In genomic region chr7:134605978-134606923, GRCh38 we compare ENCODE assay signal across 8 cellular contexts. TPM values are rescaled to one million over a fixed set of nuclear protein-coding genes. Genes with fewer than 3 reads are reported as not detected.
DNase-seq lines count a peak whose midpoint lies in the region; ATAC-seq and TF ChIP-seq lines count a peak whose summit lies in the region.

No MANE protein-coding gene starts in this region.

- H3K4me1 Mint-ChIP-seq in endothelial cell (ENCODE audit: unreplicated experiment), result peaks cover 12% of the 10 kb centered on the region

- no peaks in the 10 kb centered on the region for H3K9me3 Mint-ChIP-seq in endothelial cell (ENCODE audit: unreplicated experiment)

- H3K36me3 Mint-ChIP-seq in endothelial cell (ENCODE audit: low read depth, unreplicated experiment), result no peaks in the 10 kb centered on the region

- H3K27ac Mint-ChIP-seq in endothelial cell (ENCODE audit: unreplicated experiment), result no peak overlapping the region

- no peaks in the 10 kb centered on the region for H3K27me3 Mint-ChIP-seq in endothelial cell (ENCODE audit: unreplicated experiment)

- ATAC-seq in GM18505 (IDR thresholded peaks at IDR 0.05; ENCODE audit: unreplicated experiment) (peak; percentile 65), HG03159 (IDR thresholded peaks at IDR 0.05; ENCODE audit: unreplicated experiment) (peak; percentile 89)

- TF ChIP-seq CTCF in endothelial cell (IDR thresholded peaks at IDR 0.05; ENCODE audit: unreplicated experiment), result peak; percentile 74

- DNase-seq in A172 (ENCODE audit: low spot score) (peak; percentile 51), NCI-H82 treated with DMSO at 0.1 percent for 48 hours (lab: John Stamatoyannopoulos, UW; ENCODE audit: unreplicated experiment) (peak; percentile 34), endothelial cell (ENCODE audit: low spot score) (peak; percentile 60), mucosa of gallbladder (ENCODE audit: low spot score) (peak; percentile 67)
- DNase-seq in activated CD8-positive, alpha-beta memory T cell treated with anti-CD3 and anti-CD28 coated beads for 48 hours (ENCODE audit: low read depth in 2 of 3, low spot score in 2 of 3), result peak; percentile 11 to 19 (median 12)
- peak; percentile 73 for DNase-seq in stimulated activated CD8-positive, alpha-beta memory T cell treated with anti-CD3 and anti-CD28 coated beads, Interleukin-4, amount 100 ng/mL, for 48 hours

- H3K4me3 Mint-ChIP-seq in endothelial cell (ENCODE audit: unreplicated experiment), result no peak overlapping the region

- TF ChIP-seq POLR2A in GM18505 (IDR thresholded peaks at IDR 0.05; ENCODE audit: borderline replicate concordance, extremely low read depth, insufficient read depth, insufficient read length), result no peak

RNA-seq across cellular contexts. Expression of gene BPGM, which starts 40.4 kb away (rescaled TPM):
- total RNA-seq in A172 (2014; rRNA removed; shearing (Covaris generic)), result 17.5 and 19.6 TPM in 2 replicates
- total RNA-seq in endothelial cell (ENCODE audit: unreplicated experiment), result 17.7 TPM
- total RNA-seq in mucosa of gallbladder, result 12.7 TPM

RNA-seq across cellular contexts. Expression of gene AKR1B15, which starts 57.3 kb away (rescaled TPM):
- total RNA-seq in A172 (2014; rRNA removed; shearing (Covaris generic)), result not detected in 2 replicates
- total RNA-seq in endothelial cell (ENCODE audit: unreplicated experiment) (not detected), mucosa of gallbladder (43.2 TPM)

Comparison
In these comparisons a context has a peak if more than half of its experiments do, and no peak if none do; other contexts are left out.
1. Peak in every context shown above with its lines: DNase-seq and ATAC-seq.
2. DNase-seq: peak in every context shown above with its lines; median percentile 73 in stimulated activated CD8-positive, alpha-beta memory T cell treated with anti-CD3 and anti-CD28 coated beads, Interleukin-4, amount 100 ng/mL, for 48 hours; 67 in mucosa of gallbladder; 60 in endothelial cell; 51 in A172; 34 in NCI-H82 treated with DMSO at 0.1 percent for 48 hours; 12 in activated CD8-positive, alpha-beta memory T cell treated with anti-CD3 and anti-CD28 coated beads for 48 hours.
3. RNA of gene AKR1B15, which starts 57.3 kb away (total RNA-seq): 43.2 TPM in mucosa of gallbladder (single experiment); not detected in A172 and not detected in endothelial cell (single experiment); every median in the first group is over 10 times any median in the second.